Comparison of ENCODE assay signal across 8 cellular contexts in genomic region chr17:2025622-2026309, GRCh38. TPM values are rescaled to one million over a fixed set of nuclear protein-coding genes. Genes with fewer than 3 reads are reported as not detected.
A peak's percentile ranks its signal among the peaks of the same experiment; 100 is the strongest.
DNase-seq lines count a peak whose midpoint lies in the region; ATAC-seq and TF ChIP-seq lines count a peak whose summit lies in the region.

No MANE protein-coding gene starts in this region.

- peaks cover 61% of the 10 kb centered on the region for H3K4me1 Mint-ChIP-seq in stimulated activated naive CD8-positive, alpha-beta T cell treated with anti-CD3 and anti-CD28 coated beads, Interleukin-15, amount 100 ng/mL, for 72 hours

- H3K4me1 ChIP-seq in RWPE2 (ENCODE audit: insufficient read depth, poor library complexity, severe bottlenecking), result peaks cover under 1% of the 10 kb centered on the region
- peaks cover 16 to 41% of the 10 kb centered on the region in 2 donors for H3K4me1 ChIP-seq in left lung

- TF ChIP-seq CTCF in RWPE2 (IDR thresholded peaks at IDR 0.05; ENCODE audit: poor library complexity, severe bottlenecking), result peak; percentile 88
- TF ChIP-seq CTCF in choroid plexus epithelial cell (conservative IDR thresholded peaks at IDR 0.05; ENCODE audit: low read depth, low read length), result peak; percentile 81
- peak; percentile 41 to 53 for TF ChIP-seq CTCF in left lung (IDR thresholded peaks at IDR 0.05)

- H3K9me3 ChIP-seq in RWPE2 (ENCODE audit: severe bottlenecking), result no peaks in the 10 kb centered on the region
- H3K9me3 ChIP-seq in left lung, result no peaks in the 10 kb centered on the region

- no peak overlapping the region for H3K27ac Mint-ChIP-seq in stimulated activated naive CD8-positive, alpha-beta T cell treated with anti-CD3 and anti-CD28 coated beads, Interleukin-15, amount 100 ng/mL, for 72 hours

- no peaks in the 10 kb centered on the region for H3K9me3 Mint-ChIP-seq in stimulated activated naive CD8-positive, alpha-beta T cell treated with anti-CD3 and anti-CD28 coated beads, Interleukin-15, amount 100 ng/mL, for 72 hours

- no peaks in the 10 kb centered on the region for H3K36me3 ChIP-seq in RWPE2 (ENCODE audit: low read depth)
- no peaks in the 10 kb centered on the region for H3K36me3 ChIP-seq in left lung

- intact Hi-C loops in left lung (cut with DNase I), result loop anchor here in 1 of 2 donors (5.0 kb wide), 1 partner anchor 118 kb away; no protein-coding TSS in a partner anchor

- H3K27ac ChIP-seq in RWPE2 (ENCODE audit: poor library complexity, severe bottlenecking), result no peak overlapping the region
- no peak overlapping the region for H3K27ac ChIP-seq in left lung

- H3K4me3 ChIP-seq in RWPE2 (ENCODE audit: severe bottlenecking) (peak overlapping the region; percentile 34), choroid plexus epithelial cell (ENCODE audit: low read depth, low read length) (peak overlapping the region; percentile 17), left lung (peak overlapping the region; percentile 42 to 51)

- DNase-seq in COLO829 (ENCODE audit: low spot score) (peak; percentile 73), HCEC 1CT (peak; percentile 69), RWPE2 (ENCODE audit: low spot score) (no peak), choroid plexus epithelial cell (ENCODE audit: low read depth) (peak; percentile 66), left lung (peak; percentile 62 to 85)
- DNase-seq in stimulated activated naive CD8-positive, alpha-beta T cell treated with anti-CD3 and anti-CD28 coated beads, Interleukin-15, amount 100 ng/mL, for 72 hours, result no peak

- H3K27me3 ChIP-seq in RWPE2 (ENCODE audit: insufficient read depth, poor library complexity, severe bottlenecking), result peaks cover 30% of the 10 kb centered on the region
- H3K27me3 ChIP-seq in left lung, result peaks cover 20 to 90% of the 10 kb centered on the region in 2 donors

- peaks cover 43% of the 10 kb centered on the region for H3K27me3 Mint-ChIP-seq in stimulated activated naive CD8-positive, alpha-beta T cell treated with anti-CD3 and anti-CD28 coated beads, Interleukin-15, amount 100 ng/mL, for 72 hours

- peak overlapping the region; percentile 79 to 82 for H3K4me3 Mint-ChIP-seq in stimulated activated naive CD8-positive, alpha-beta T cell treated with anti-CD3 and anti-CD28 coated beads, Interleukin-15, amount 100 ng/mL, for 72 hours

- ATAC-seq in RWPE2 (ENCODE audit: low read depth), result peak; percentile 53
- ATAC-seq in left lung, result peak; percentile 59
- no peak for ATAC-seq in stimulated activated naive CD8-positive, alpha-beta T cell treated with anti-CD3 and anti-CD28 coated beads, Interleukin-15, amount 100 ng/mL, for 72 hours
- ATAC-seq in GM21528 (IDR thresholded peaks at IDR 0.05; ENCODE audit: low FRiP score, unreplicated experiment), result no peak
- no peak for ATAC-seq in HG03469 (IDR thresholded peaks at IDR 0.05; ENCODE audit: unreplicated experiment)

RNA-seq across cellular contexts. Expression of gene RTN4RL1, which starts 0.6 kb away (rescaled TPM):
- total RNA-seq in left lung, result 1 to 10 TPM; 2.7 to 5.1 TPM

RNA-seq across cellular contexts. Expression of gene DPH1, which starts 4.2 kb away (rescaled TPM):
- 10 to 100 TPM; 30.7 to 36.0 TPM for total RNA-seq in left lung

RNA-seq across cellular contexts. Expression of gene OVCA2, which starts 16.1 kb away (rescaled TPM):
- total RNA-seq in left lung, result 10 to 100 TPM; 26.1 to 28.7 TPM

RNA-seq across cellular contexts. Expression of gene HIC1, which starts 29.1 kb away (rescaled TPM):
- 10 to 100 TPM; 25.5 to 28.2 TPM for total RNA-seq in left lung

Comparison
In these comparisons a context has a peak if more than half of its experiments do, and no peak if none do; other contexts are left out.
1. DNase-seq: peak in COLO829 (single experiment), HCEC 1CT (single experiment), choroid plexus epithelial cell (single experiment) and left lung (2 of 2); none in RWPE2 (single experiment) and stimulated activated naive CD8-positive, alpha-beta T cell treated with anti-CD3 and anti-CD28 coated beads, Interleukin-15, amount 100 ng/mL, for 72 hours (0 of 2).
2. ATAC-seq: peak in RWPE2 (single experiment) and left lung (single experiment); none in stimulated activated naive CD8-positive, alpha-beta T cell treated with anti-CD3 and anti-CD28 coated beads, Interleukin-15, amount 100 ng/mL, for 72 hours (single experiment), GM21528 (single experiment) and HG03469 (single experiment).
3. Peak in every context shown above with its lines, with median percentiles within 50 percentile points of each other: H3K4me3 ChIP-seq and CTCF ChIP-seq.